In the genomic region with DNA sequence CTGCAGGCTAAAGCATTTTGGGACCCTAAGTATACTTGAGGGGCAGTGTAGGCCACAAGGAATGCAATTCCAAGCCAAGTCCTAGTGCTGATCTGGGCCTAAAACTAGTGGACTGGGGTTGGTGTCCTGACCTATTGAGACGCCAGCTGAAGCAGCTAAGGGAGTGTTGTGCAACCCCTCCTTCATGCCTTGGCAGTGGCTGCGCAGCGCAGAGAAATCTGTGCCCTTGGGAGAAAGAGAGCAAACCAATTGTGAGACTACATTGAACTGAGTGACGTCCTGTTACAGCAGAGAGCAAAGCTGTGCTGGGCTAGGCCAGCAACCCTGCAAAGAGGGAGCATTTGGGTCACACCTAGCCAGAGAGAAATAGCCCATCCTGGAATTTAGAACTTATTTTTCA, we compare ENCODE assay signal across 13 cellular contexts.
"Had no signal": no experiment of that assay in that cellular context is flagged by ENCODE, and none has a peak within 500 bp of the region (broad histone marks: within the 10 kb centered on the region; RNA-seq: fewer than 3 reads in every experiment).

No MANE protein-coding gene starts in this region.

- H3K9me3 Mint-ChIP-seq: nephron progenitor cell had no signal

- H3K4me2 ChIP-seq: smooth muscle cell had no signal

- H3K4me3 Mint-ChIP-seq: activated naive CD8-positive, alpha-beta T cell treated with anti-CD3 and anti-CD28 coated beads for 36 hours; nephron progenitor cell; stimulated activated memory B cell treated with anti-CD40 and anti-IgM and Interleukin-4, amounts not matched to agents 10 μg/mL and 1 μg/mL and 100 μg/mL, for 72 hours; T-helper 1 cell treated with Interleukin-12 subunit alpha and Interleukin-12 subunit beta and Interleukin-4 antibody, amounts not matched to agents 30 μg/mL and 1 μg/mL, for 36 hours; type B pancreatic cell had no signal

- ATAC-seq: esophagus mucosa; stimulated activated memory B cell treated with anti-CD40 and anti-IgM and Interleukin-4, amounts not matched to agents 10 μg/mL and 1 μg/mL and 100 μg/mL, for 72 hours had no signal

- H3K27me3 Mint-ChIP-seq: activated naive CD8-positive, alpha-beta T cell treated with anti-CD3 and anti-CD28 coated beads for 36 hours; stimulated activated memory B cell treated with anti-CD40 and anti-IgM and Interleukin-4, amounts not matched to agents 10 μg/mL and 1 μg/mL and 100 μg/mL, for 72 hours; type B pancreatic cell had no signal

- H3K4me1 Mint-ChIP-seq: activated naive CD8-positive, alpha-beta T cell treated with anti-CD3 and anti-CD28 coated beads for 36 hours; nephron progenitor cell; stimulated activated memory B cell treated with anti-CD40 and anti-IgM and Interleukin-4, amounts not matched to agents 10 μg/mL and 1 μg/mL and 100 μg/mL, for 72 hours had no signal

- H3K36me3 ChIP-seq: brain microvascular endothelial cell had no signal

- H3K27me3 ChIP-seq: brain microvascular endothelial cell had no signal

- H3K36me3 Mint-ChIP-seq: activated naive CD8-positive, alpha-beta T cell treated with anti-CD3 and anti-CD28 coated beads for 36 hours; stimulated activated memory B cell treated with anti-CD40 and anti-IgM and Interleukin-4, amounts not matched to agents 10 μg/mL and 1 μg/mL and 100 μg/mL, for 72 hours; type B pancreatic cell had no signal

- H3K27ac Mint-ChIP-seq: activated naive CD8-positive, alpha-beta T cell treated with anti-CD3 and anti-CD28 coated beads for 36 hours; nephron progenitor cell; stimulated activated memory B cell treated with anti-CD40 and anti-IgM and Interleukin-4, amounts not matched to agents 10 μg/mL and 1 μg/mL and 100 μg/mL, for 72 hours; T-helper 1 cell treated with Interleukin-12 subunit alpha and Interleukin-12 subunit beta and Interleukin-4 antibody, amounts not matched to agents 30 μg/mL and 1 μg/mL, for 36 hours; type B pancreatic cell had no signal

- H3K4me3 ChIP-seq: smooth muscle cell had no signal

- DNase-seq: activated naive CD8-positive, alpha-beta T cell treated with anti-CD3 and anti-CD28 coated beads for 36 hours; brain microvascular endothelial cell; cerebellar nuclear complex; foreskin fibroblast; head of caudate nucleus; nephron progenitor cell; stimulated activated CD4-positive, alpha-beta T cell treated with anti-CD3 and anti-CD28 coated beads, Interleukin-1b, Interleukin-23, amount 100 ng/mL, for 48 hours; substantia nigra had no signal

- H3K27ac ChIP-seq: brain microvascular endothelial cell had no signal
